Comparison of ENCODE assay signal across 1 cellular context in genomic region chr11:76166314-76166713, GRCh38.
TF ChIP-seq lines count a peak whose summit lies in the region.

No MANE protein-coding gene starts in this region.

TF ChIP-seq in GM12878, 131 proteins besides CTCF, POLR2A, EP300 and RAD21 (continued from another document and continues in another):
- TF ChIP-seq NKRF (conservative IDR thresholded peaks at IDR 0.05) (no peak), MYB (IDR thresholded peaks at IDR 0.05; ENCODE audit: borderline replicate concordance, low read depth, low read length) (no peak), E2F4 (IDR thresholded peaks at IDR 0.05; ENCODE audit: low read depth, low read length) (no peak), SUZ12 (IDR thresholded peaks at IDR 0.05; ENCODE audit: unreplicated experiment) (no peak), BCL3 (IDR thresholded peaks at IDR 0.05; ENCODE audit: borderline replicate concordance, insufficient read depth, low read depth, low read length, poor library complexity, severe bottlenecking) (no peak), REST (IDR thresholded peaks at IDR 0.05; ENCODE audit: low read depth, low read length) (no peak), STAT1 (conservative IDR thresholded peaks at IDR 0.05) (no peak), CREB1 (IDR thresholded peaks at IDR 0.05; ENCODE audit: low read depth) (no peak), CBX3 (IDR thresholded peaks at IDR 0.05; ENCODE audit: borderline replicate concordance, low read depth) (no peak), KLF5 (IDR thresholded peaks at IDR 0.05; ENCODE audit: partially characterized antibody) (no peak), IRF3 (IDR thresholded peaks at IDR 0.05) (no peak), E2F8 (IDR thresholded peaks at IDR 0.05; ENCODE audit: low read depth, partially characterized antibody) (no peak), ZNF217 (IDR thresholded peaks at IDR 0.05) (no peak), SMC3 (IDR thresholded peaks at IDR 0.05; ENCODE audit: borderline replicate concordance, low read length) (no peak), ATF2 (IDR thresholded peaks at IDR 0.05; ENCODE audit: low read length) (peak; percentile 38; the same call in 1 of the 2 replicates), TAF1 (IDR thresholded peaks at IDR 0.05; ENCODE audit: borderline replicate concordance, low read depth, low read length) (no peak), ZNF687 (IDR thresholded peaks at IDR 0.05) (no peak), HDAC6 (IDR thresholded peaks at IDR 0.05; ENCODE audit: unreplicated experiment) (no peak), PAX5 (IDR thresholded peaks at IDR 0.05; ENCODE audit: borderline replicate concordance, low read depth, low read length) (peak; percentile 45; the same call in 1 of the 2 replicates), JUND (IDR thresholded peaks at IDR 0.05; ENCODE audit: low read depth, low read length) (no peak), ZSCAN29 (IDR thresholded peaks at IDR 0.05) (no peak), POLR2AphosphoS5 (IDR thresholded peaks at IDR 0.05; ENCODE audit: low read length) (no peak), ZBTB11 (CRISPR knock-in tag; IDR thresholded peaks at IDR 0.05) (no peak), TBL1XR1 (IDR thresholded peaks at IDR 0.05; ENCODE audit: low read depth, low read length) (no peak), ZBTB4 (CRISPR knock-in tag; IDR thresholded peaks at IDR 0.05) (no peak), TCF3 (IDR thresholded peaks at IDR 0.05; ENCODE audit: borderline replicate concordance, insufficient read depth, low read depth, low read length) (0 out of 2 replicates have a peak, but pooled peaks have one; percentile 36), FOXM1 (IDR thresholded peaks at IDR 0.05; ENCODE audit: low read depth, low read length) (peak; percentile 21; the same call in 1 of the 2 replicates), NR2C1 (IDR thresholded peaks at IDR 0.05) (no peak), SRF (IDR thresholded peaks at IDR 0.05; ENCODE audit: low read depth in 2 of 2, low read length in 2 of 2) (no peak)
